ENCODE assay signal across 19 cellular contexts in genomic region chr20:50295345-50295744, GRCh38.
DNase-seq lines count a peak whose midpoint lies in the region; ATAC-seq and TF ChIP-seq lines count a peak whose summit lies in the region.
"Had no signal": no experiment of that assay in that cellular context is flagged by ENCODE, and none has a peak within 500 bp of the region (broad histone marks: within the 10 kb centered on the region; RNA-seq: fewer than 3 reads in every experiment).

No MANE protein-coding gene starts in this region.

- no peaks in the 10 kb centered on the region for H4K20me1 ChIP-seq in fibroblast of lung (ENCODE audit: control insufficient read depth, extremely low read depth, insufficient read depth, low read length)

- no peak overlapping the region for H3K4me2 ChIP-seq in fibroblast of lung (ENCODE audit: extremely low read depth, insufficient read depth, low read length)

- H3K4me3 ChIP-seq in left ventricle myocardium inferior (no peak overlapping the region), fibroblast of lung (replicated peaks in 1 of 4; ENCODE audit: control extremely low read depth in 1 of 4, insufficient read depth in 1 of 4, low read depth in 3 of 4, low read length in 4 of 4) (no peak overlapping the region), sigmoid colon (no peak overlapping the region), vagina (no peak overlapping the region)
- H3K4me3 ChIP-seq: lung, SJCRH30 had no signal

- 78 to 87% methylated on average over 5 of the region's 5 CpGs for WGBS in sigmoid colon, 2 donors

- H3K79me2 ChIP-seq in fibroblast of lung (ENCODE audit: control insufficient read depth, insufficient read depth, low read length) = no peaks in the 10 kb centered on the region

- H3K36me3 ChIP-seq in left ventricle myocardium inferior = no peaks in the 10 kb centered on the region
- no peaks in the 10 kb centered on the region for H3K36me3 ChIP-seq in fibroblast of lung (ENCODE audit: control insufficient read depth, insufficient read depth, low read length)
- H3K36me3 ChIP-seq in sigmoid colon = no peaks in the 10 kb centered on the region
- H3K36me3 ChIP-seq in vagina = no peaks in the 10 kb centered on the region
- H3K36me3 ChIP-seq: SJCRH30 had no signal

- no peak for ATAC-seq in Right ventricle myocardium superior (ENCODE audit: poor library complexity)
- no peak for ATAC-seq in GM18873 (IDR thresholded peaks at IDR 0.05; ENCODE audit: low FRiP score, unreplicated experiment)
- ATAC-seq: CD8-positive, alpha-beta T cell; stimulated activated effector memory CD8-positive, alpha-beta T cell treated with anti-CD3 and anti-CD28 coated beads, Interleukin-12 subunit alpha, Interleukin-12 subunit beta, amount 100 ng/mL, for 72 hours had no signal

- H3K4me1 ChIP-seq in left ventricle myocardium inferior (peaks cover 35% of the 10 kb centered on the region), fibroblast of lung (ENCODE audit: control insufficient read depth, extremely low read depth, insufficient read depth, low read length) (peaks cover 18% of the 10 kb centered on the region), sigmoid colon (peaks cover 0 to 24% (median 23%) of the 10 kb centered on the region in 4 donors), vagina (peaks cover 33% of the 10 kb centered on the region)

- no peak overlapping the region for H2AFZ ChIP-seq in fibroblast of lung (ENCODE audit: low read length)

- no peak overlapping the region for H3K9ac ChIP-seq in fibroblast of lung (ENCODE audit: insufficient read depth, low read length)

- H3K27ac ChIP-seq in left ventricle myocardium inferior (replicated peaks) = peak overlapping the region; percentile 12
- peak overlapping the region; percentile 24 for H3K27ac ChIP-seq in fibroblast of lung (ENCODE audit: insufficient read depth, low read length)
- H3K27ac ChIP-seq in sigmoid colon = peak overlapping the region in 3 of 4 donors; percentile 51 to 81 (median 70)
- H3K27ac ChIP-seq in vagina = peak overlapping the region; percentile 88
- H3K27ac ChIP-seq: SJCRH30 had no signal

- intact Hi-C loops in left ventricle myocardium inferior (cut with micrococcal nuclease) = no loop called here
- intact Hi-C loops in Right ventricle myocardium superior (cut with DNase I) = no loop called here
- intact Hi-C loops in sigmoid colon (cut with DNase I) = no loop called here
- intact Hi-C loops in vagina (cut with DNase I) = no loop called here

- TF ChIP-seq CTCF in left ventricle myocardium inferior (IDR thresholded peaks at IDR 0.05; ENCODE audit: borderline replicate concordance) (no peak), fibroblast of lung (conservative IDR thresholded peaks at IDR 0.05 in 1 of 2, IDR thresholded peaks at IDR 0.05 in 1 of 2; ENCODE audit: low read depth in 1 of 2, low read length in 2 of 2) (no peak), sigmoid colon (IDR thresholded peaks at IDR 0.05) (no peak), vagina (IDR thresholded peaks at IDR 0.05) (no peak)

- H3K9me3 ChIP-seq in left ventricle myocardium inferior (replicated peaks) (no peaks in the 10 kb centered on the region), fibroblast of lung (ENCODE audit: control insufficient read depth, insufficient read depth, low read depth, low read length) (no peaks in the 10 kb centered on the region), sigmoid colon (no peaks in the 10 kb centered on the region), vagina (no peaks in the 10 kb centered on the region)
- H3K9me3 ChIP-seq: SJCRH30 had no signal

- TF ChIP-seq EP300 in sigmoid colon (IDR thresholded peaks at IDR 0.05) = no peak

- DNase-seq in left ventricle myocardium inferior (no peak), Right ventricle myocardium superior (no peak), fibroblast of lung (ENCODE audit: low read depth in 2 of 2) (no peak), sigmoid colon (no peak), vagina (ENCODE audit: extremely low spot score in 2 of 2) (no peak), NCI-H524 treated with DMSO at 0.1 percent for 48 hours (lab: John Stamatoyannopoulos, UW) (no peak), NCI-H774 (lab: John Stamatoyannopoulos, UW) (no peak)
- DNase-seq: activated B cell treated with CpG ODN at 0.5 μM for 24 hours; activated CD8-positive, alpha-beta memory T cell treated with anti-CD3 and anti-CD28 coated beads for 24 hours; CD8-positive, alpha-beta T cell; central memory CD4-positive, alpha-beta T cell; DND-41; KG1; NCI-H748 treated with DMSO at 0.1 percent for 48 hours; nephron progenitor cell had no signal

- TF ChIP-seq POLR2A in sigmoid colon (IDR thresholded peaks at IDR 0.05) (no peak), vagina (IDR thresholded peaks at IDR 0.05) (no peak)

- H3K27me3 ChIP-seq in left ventricle myocardium inferior (ENCODE audit: low read depth) (no peaks in the 10 kb centered on the region), fibroblast of lung (ENCODE audit: control insufficient read depth, insufficient read depth, low read length) (no peaks in the 10 kb centered on the region), sigmoid colon (no peaks in the 10 kb centered on the region), vagina (no peaks in the 10 kb centered on the region)

Comparison
In these comparisons a context has a peak if more than half of its experiments do, and no peak if none do; other contexts are left out.
1. H3K27ac ChIP-seq: peak in every context shown above with its lines; median percentile 88 in vagina; 70 in sigmoid colon; 24 in fibroblast of lung; 12 in left ventricle myocardium inferior.